ENCODE assay signal across 8 cellular contexts in the genomic region with DNA sequence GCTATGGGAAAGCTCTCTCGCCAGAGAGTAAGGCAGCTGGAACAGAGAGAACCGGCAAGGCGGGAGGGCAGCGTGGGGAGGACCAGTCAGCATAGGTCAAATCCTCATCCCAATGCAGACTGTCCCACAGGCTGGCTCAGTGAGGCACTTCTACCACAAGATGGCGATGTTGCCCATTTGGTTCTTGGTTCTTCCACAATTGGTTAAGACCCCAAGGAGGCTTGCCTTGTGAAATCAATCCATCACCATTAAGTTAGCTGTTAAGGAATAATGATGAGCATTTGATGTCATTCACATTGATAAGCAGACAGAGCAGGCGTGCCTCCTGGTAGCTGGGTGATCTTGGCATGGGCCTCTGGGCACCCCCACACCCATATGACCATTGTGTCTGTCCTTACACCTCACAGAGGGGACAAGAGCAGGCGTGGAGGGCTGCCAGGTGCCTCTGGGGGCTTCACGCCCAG. TPM values are rescaled to one million over a fixed set of nuclear protein-coding genes. Genes with fewer than 3 reads are reported as not detected.
DNase-seq lines count a peak whose midpoint lies in the region; ATAC-seq, FAIRE-seq and TF ChIP-seq lines count a peak whose summit lies in the region.

No MANE protein-coding gene starts in this region.

- H3K36me3 ChIP-seq in K562 (ENCODE audit: control insufficient read depth, insufficient read depth, low read length) (no peaks in the 10 kb centered on the region), iPS DF 6.9 (ENCODE audit: control insufficient read depth, insufficient read depth, low read length) (no peaks in the 10 kb centered on the region)

- H3K14ac ChIP-seq in H9 (ENCODE audit: insufficient read depth, low read length), result no peak overlapping the region

- H3K79me1 ChIP-seq in H9 (ENCODE audit: insufficient read depth, low read depth, low read length, poor library complexity, severe bottlenecking), result no peaks in the 10 kb centered on the region

- peaks cover 4 to 8% of the 10 kb centered on the region in 2 experiments for H3K4me1 Mint-ChIP-seq in H9

- H3K4me2 ChIP-seq in H9 (ENCODE audit: insufficient read depth, insufficient read length, low read length) (no peak overlapping the region), K562 (ENCODE audit: insufficient read depth, low read length) (no peak overlapping the region)

- H3K9me3 ChIP-seq in H9 (ENCODE audit: control insufficient read depth, low read depth, low read length), result no peaks in the 10 kb centered on the region
- no peaks in the 10 kb centered on the region for H3K9me3 ChIP-seq in K562 (replicated peaks; ENCODE audit: control insufficient read depth, insufficient read depth, low read depth, low read length)
- H3K9me3 ChIP-seq in iPS DF 6.9 (ENCODE audit: control insufficient read depth, insufficient read depth, low read length), result no peaks in the 10 kb centered on the region

- H2AFZ ChIP-seq in H9 (ENCODE audit: low read length) (no peak overlapping the region), K562 (ENCODE audit: low read depth, low read length) (no peak overlapping the region)

- no peak overlapping the region for H3K18ac ChIP-seq in H9 (ENCODE audit: insufficient read length, low read depth, low read length)

- no peak overlapping the region for H2BK20ac ChIP-seq in H9 (ENCODE audit: low read depth, low read length, poor library complexity, severe bottlenecking)

- TF ChIP-seq EP300 in K562 (IDR thresholded peaks at IDR 0.05; ENCODE audit: low read length), result no peak

- H3K4ac ChIP-seq in H9 (ENCODE audit: low read depth, low read length), result no peak overlapping the region

- no peak overlapping the region for H4K91ac ChIP-seq in H9 (ENCODE audit: insufficient read length, low read depth, low read length)

- no peak overlapping the region for H2BK15ac ChIP-seq in H9 (ENCODE audit: low read depth, low read length)

- H3K56ac ChIP-seq in H9 (ENCODE audit: insufficient read length, low read depth, low read length), result no peak overlapping the region

- H2BK5ac ChIP-seq in H9 (ENCODE audit: insufficient read length, low read length), result no peak overlapping the region

- peak; percentile 84 for FAIRE-seq in K562 (lab: Jason Lieb, UNC)

- no TSS peak for BruUV-seq in K562 (replicated peaks; lab: Mats Ljungman, UMichigan)

- no peak overlapping the region; a peak in 1 of 5 replicates for H3K4me3 Mint-ChIP-seq in H9

- peak overlapping the region in 1 of 3 experiments; percentile 88; a peak in 1 of 7 replicates for H3K27ac Mint-ChIP-seq in H9

- H4K5ac ChIP-seq in H9 (ENCODE audit: insufficient read length, low read depth, low read length), result no peak overlapping the region

- H3K9ac ChIP-seq in H9 (ENCODE audit: extremely low read depth, insufficient read length, low read length) (no peak overlapping the region), K562 (ENCODE audit: insufficient read depth in 1 of 2, low read depth in 2 of 2, low read length in 2 of 2) (no peak overlapping the region)

- no CpG with 5 or more reads among the region's 8 CpGs for WGBS in H9 (ENCODE audit: extremely low coverage, insufficient read length, low lambda C conversion rate)
- WGBS in K562 (ENCODE audit: insufficient coverage, low coverage, missing lambda C conversion rate), result 0% methylated on average over 8 of the region's 8 CpGs
- no CpG with 5 or more reads among the region's 8 CpGs for WGBS in iPS DF 6.9 (ENCODE audit: insufficient coverage, insufficient read length)

- H3K4me3 ChIP-seq in K562, result no peak overlapping the region
- H3K4me3 ChIP-seq in iPS DF 6.9 (ENCODE audit: low read length), result no peak overlapping the region

- no peak overlapping the region for H4K8ac ChIP-seq in H9 (replicated peaks; ENCODE audit: insufficient read length, low read depth, low read length)

- CTCF ChIA-PET in K562 (lab: Yijun Ruan, JAX; ENCODE audit: low intra/inter-chr PET ratio), result interaction anchor here (3.1 kb wide), 1 partner anchor 165 kb away, joined by 25 read pairs; the partner anchor contains the start of gene CST9

- intact Hi-C loops in K562 (cut with micrococcal nuclease), result loop anchor here (1.0 kb wide), 1 partner anchor 164 kb away; no protein-coding TSS in a partner anchor

- no peaks in the 10 kb centered on the region for H3K36me3 Mint-ChIP-seq in H9 (ENCODE audit: insufficient read depth in 1 of 3, low read depth in 3 of 3)

- H3K9me1 ChIP-seq in K562 (ENCODE audit: control insufficient read depth, insufficient read depth, low read length), result no peaks in the 10 kb centered on the region

- H2BK120ac ChIP-seq in H9 (ENCODE audit: low read depth, low read length, poor library complexity, severe bottlenecking), result no peak overlapping the region

- DNase-seq in ELR (ENCODE audit: low read depth), result peak; percentile 78
- DNase-seq in H9, result peak; percentile 92
- peak; percentile 48 for DNase-seq in NCI-H1092 treated with DMSO at 0.1 percent for 48 hours (lab: John Stamatoyannopoulos, UW)
- DNase-seq in T-helper 9 cell, result peak; percentile 37
- peak; percentile 69 to 77 (median 70) for DNase-seq in K562 (ENCODE audit: extremely low read depth in 1 of 4, low spot score in 3 of 4)
- DNase-seq in iPS DF 6.9 (ENCODE audit: low read depth, low spot score), result peak; percentile 89
- DNase-seq in smooth muscle cell of the brain vasculature (ENCODE audit: low read depth, low spot score), result peak; percentile 44
- DNase-seq in OCI-M2 (lab: John Stamatoyannopoulos, UW; ENCODE audit: unreplicated experiment), result no peak

- H3K79me2 ChIP-seq in H9 (ENCODE audit: insufficient read depth, low read length) (no peaks in the 10 kb centered on the region), K562 (ENCODE audit: control insufficient read depth, insufficient read depth, low read length) (no peaks in the 10 kb centered on the region)

- H4K20me1 ChIP-seq in H9 (ENCODE audit: control insufficient read depth, insufficient read depth, insufficient read length) (no peaks in the 10 kb centered on the region), K562 (replicated peaks; ENCODE audit: control insufficient read depth, insufficient read depth, low read length) (no peaks in the 10 kb centered on the region)

- no peak for TF ChIP-seq POLR2A in K562 (conservative IDR thresholded peaks at IDR 0.05)

- H3K27me3 ChIP-seq in H9 (ENCODE audit: insufficient read depth, low read length) (no peaks in the 10 kb centered on the region), K562 (ENCODE audit: control insufficient read depth in 2 of 2, insufficient read depth in 2 of 2, low read length in 2 of 2) (peaks cover 0 to 7% of the 10 kb centered on the region in 2 experiments; a peak in 1 of 5 replicates), iPS DF 6.9 (ENCODE audit: control insufficient read depth, insufficient read depth, low read length) (no peaks in the 10 kb centered on the region)

- H3K4me1 ChIP-seq in H9 (ENCODE audit: insufficient read depth, low read length) (no peaks in the 10 kb centered on the region), K562 (replicated peaks in 1 of 2; ENCODE audit: control insufficient read depth in 2 of 2, insufficient read depth in 2 of 2, low read length in 2 of 2) (0 out of 5 replicates have a peak, but pooled peaks cover 0 to under 1% of the 10 kb centered on the region in 2 experiments), iPS DF 6.9 (ENCODE audit: control insufficient read depth, insufficient read depth, low read length) (no peaks in the 10 kb centered on the region; the same call in 1 of the 2 replicates)

- H3T11ph ChIP-seq in H9 (ENCODE audit: low read length), result no peak overlapping the region

- TF ChIP-seq CTCF in H9 (conservative IDR thresholded peaks at IDR 0.05) (peak; percentile 95), K562 (IDR thresholded peaks at IDR 0.05 in 2 of 3, conservative IDR thresholded peaks at IDR 0.05 in 1 of 3; ENCODE audit: insufficient read depth in 2 of 3, low read depth in 1 of 3, low read length in 3 of 3) (peak; percentile 70 to 79 (median 77))

- H2BK12ac ChIP-seq in H9 (ENCODE audit: insufficient read length, low read depth, low read length), result no peak overlapping the region

- peak; percentile 90 for ATAC-seq in K562

- H3K9me3 Mint-ChIP-seq in H9, result no peaks in the 10 kb centered on the region

- in situ Hi-C loops in K562 (cut with MboI), result no loop called here

- H3K23ac ChIP-seq in H9 (ENCODE audit: insufficient read length, low read depth, low read length), result no peak overlapping the region

- no peaks in the 10 kb centered on the region; the same call in 1 of the 2 replicates for H3K27me3 Mint-ChIP-seq in H9 (ENCODE audit: low read depth)

- H2AK5ac ChIP-seq in H9 (ENCODE audit: insufficient read length, low read length), result no peak overlapping the region

- peak; percentile 57 to 75 for TF ChIP-seq RAD21 in K562 (CRISPR knock-in tag; conservative IDR thresholded peaks at IDR 0.05 in 1 of 2, IDR thresholded peaks at IDR 0.05 in 1 of 2)

- POLR2A ChIA-PET in K562 (lab: Yijun Ruan, JAX), result interaction anchor here (0.6 kb wide), 2 partner anchors 43 to 749 kb away, joined by 3 to 4 read pairs; no protein-coding TSS in a partner anchor

- H3K23me2 ChIP-seq in H9 (ENCODE audit: insufficient read length, low read depth, low read length, poor library complexity, severe bottlenecking), result no peaks in the 10 kb centered on the region

- H3K27ac ChIP-seq in H9 (ENCODE audit: insufficient read length, low read depth, low read length) (no peak overlapping the region), K562 (ENCODE audit: extremely low read depth, low read depth, low read length) (no peak overlapping the region), iPS DF 6.9 (ENCODE audit: low read length) (no peak overlapping the region)

RNA-seq across cellular contexts. Expression of gene CSTL1, which starts 2.4 kb away (rescaled TPM):
- total RNA-seq in H9 (2021) (not detected in 2 replicates), K562 (2014; rRNA removed) (not detected in 2 replicates), K562 (2014; rRNA removed; fragmentation: Illumina TruSeq; extraction: Trizol) (not detected in 2 replicates), K562 (2015; rRNA removed; fragmentation: Illumina TruSeq; extraction: Trizol) (not detected in 2 replicates), K562 (2021) (not detected in 2 replicates)
- not detected in 2 replicates for total RNA-seq in K562 (2011; cell fraction: chromatin; rRNA removed; ENCODE audit: low replicate concordance)
- total RNA-seq in K562 (2011; cell fraction: nucleolus; rRNA removed), result not detected in 2 replicates
- not detected in 2 replicates for total RNA-seq in K562 (2011; cell fraction: nucleoplasm; rRNA removed)
- polyA plus RNA-seq in K562 (2011; rRNA removed) (not detected in 2 replicates), K562 (2014; fragmentation: Illumina TruSeq; extraction: Trizol) (not detected in 2 replicates), K562 (2014; fragmentation: Nextera tagmentation; extraction: Ambion mirVana) (not detected), K562 (2014; rRNA removed) (not detected in 2 replicates)
- polyA plus RNA-seq in K562 (2011; cell fraction: cytosol; rRNA removed), result not detected in 2 replicates
- polyA plus RNA-seq in K562 (2011; cell fraction: nucleus; rRNA removed), result not detected in 2 replicates
- polyA plus RNA-seq in K562 (2012), result not detected in 2 replicates
- not detected in 2 replicates for polyA minus RNA-seq in K562 (2011; rRNA and poly(A)+ RNA removed)
- not detected in 2 replicates for polyA minus RNA-seq in K562 (2011; cell fraction: cytosol; rRNA and poly(A)+ RNA removed)
- polyA minus RNA-seq in K562 (2011; cell fraction: nucleus; rRNA and poly(A)+ RNA removed), result not detected in 2 replicates

RNA-seq across cellular contexts. Expression of gene CST11, which starts 10.8 kb away (rescaled TPM):
- total RNA-seq in H9 (2021) (not detected in 2 replicates), K562 (2014; rRNA removed) (not detected in 2 replicates), K562 (2014; rRNA removed; fragmentation: Illumina TruSeq; extraction: Trizol) (not detected in 2 replicates), K562 (2015; rRNA removed; fragmentation: Illumina TruSeq; extraction: Trizol) (not detected in 2 replicates), K562 (2021) (not detected in 2 replicates)
- not detected in 2 replicates for total RNA-seq in K562 (2011; cell fraction: chromatin; rRNA removed; ENCODE audit: low replicate concordance)
- total RNA-seq in K562 (2011; cell fraction: nucleolus; rRNA removed), result not detected in 2 replicates
- not detected in 2 replicates for total RNA-seq in K562 (2011; cell fraction: nucleoplasm; rRNA removed)
- polyA plus RNA-seq in K562 (2011; rRNA removed) (not detected in 2 replicates), K562 (2014; fragmentation: Illumina TruSeq; extraction: Trizol) (not detected in 2 replicates), K562 (2014; fragmentation: Nextera tagmentation; extraction: Ambion mirVana) (not detected), K562 (2014; rRNA removed) (not detected in 2 replicates)
- not detected in 2 replicates for polyA plus RNA-seq in K562 (2011; cell fraction: cytosol; rRNA removed)
- polyA plus RNA-seq in K562 (2011; cell fraction: nucleus; rRNA removed), result not detected in 2 replicates
- polyA plus RNA-seq in K562 (2012), result not detected in 2 replicates
- polyA minus RNA-seq in K562 (2011; rRNA and poly(A)+ RNA removed), result not detected in 2 replicates
- polyA minus RNA-seq in K562 (2011; cell fraction: cytosol; rRNA and poly(A)+ RNA removed), result not detected in 2 replicates
- polyA minus RNA-seq in K562 (2011; cell fraction: nucleus; rRNA and poly(A)+ RNA removed), result not detected in 2 replicates

RNA-seq across cellular contexts. Expression of gene NAPB, which starts 20.6 kb away (rescaled TPM):
- total RNA-seq in H9 (2021) (10.4 and 11.3 TPM in 2 replicates), K562 (2014; rRNA removed) (5.2 and 6.5 TPM in 2 replicates), K562 (2014; rRNA removed; fragmentation: Illumina TruSeq; extraction: Trizol) (5.9 and 6.9 TPM in 2 replicates), K562 (2015; rRNA removed; fragmentation: Illumina TruSeq; extraction: Trizol) (5.6 and 5.8 TPM in 2 replicates), K562 (2021) (4.5 and 5.0 TPM in 2 replicates)
- total RNA-seq in K562 (2011; cell fraction: chromatin; rRNA removed; ENCODE audit: low replicate concordance), result 20.6 and 70.0 TPM in 2 replicates
- 10.8 and 16.7 TPM in 2 replicates for total RNA-seq in K562 (2011; cell fraction: nucleolus; rRNA removed)
- 40.9 and 51.8 TPM in 2 replicates for total RNA-seq in K562 (2011; cell fraction: nucleoplasm; rRNA removed)
- polyA plus RNA-seq in K562 (2011; rRNA removed) (7.7 and 8.4 TPM in 2 replicates), K562 (2014; fragmentation: Illumina TruSeq; extraction: Trizol) (4.0 and 4.4 TPM in 2 replicates), K562 (2014; fragmentation: Nextera tagmentation; extraction: Ambion mirVana) (1 to 10 TPM; 1.4 to 2.3 TPM), K562 (2014; rRNA removed) (5.3 and 6.2 TPM in 2 replicates)
- polyA plus RNA-seq in K562 (2011; cell fraction: cytosol; rRNA removed), result 0.64 and 3.2 TPM in 2 replicates
- 14.5 and 19.0 TPM in 2 replicates for polyA plus RNA-seq in K562 (2011; cell fraction: nucleus; rRNA removed)
- 3.8 and 5.9 TPM in 2 replicates for polyA plus RNA-seq in K562 (2012)
- polyA minus RNA-seq in K562 (2011; rRNA and poly(A)+ RNA removed), result 10.3 and 10.6 TPM in 2 replicates
- 2.5 and 2.7 TPM in 2 replicates for polyA minus RNA-seq in K562 (2011; cell fraction: cytosol; rRNA and poly(A)+ RNA removed)
- 15.1 and 24.3 TPM in 2 replicates for polyA minus RNA-seq in K562 (2011; cell fraction: nucleus; rRNA and poly(A)+ RNA removed)

RNA-seq across cellular contexts. Expression of gene CST8, which starts 49.0 kb away (rescaled TPM):
- not detected in 2 replicates for total RNA-seq in H9 (2021)
- not detected in 2 replicates for total RNA-seq in K562 (2011; cell fraction: chromatin; rRNA removed; ENCODE audit: low replicate concordance)
- not detected in 2 replicates for total RNA-seq in K562 (2011; cell fraction: nucleolus; rRNA removed)
- total RNA-seq in K562 (2011; cell fraction: nucleoplasm; rRNA removed), result not detected in 2 replicates
- total RNA-seq in K562 (2014; rRNA removed), result not detected in 2 replicates
- total RNA-seq in K562 (2014; rRNA removed; fragmentation: Illumina TruSeq; extraction: Trizol), result not detected in 2 replicates
- not detected in 2 replicates for total RNA-seq in K562 (2015; rRNA removed; fragmentation: Illumina TruSeq; extraction: Trizol)
- total RNA-seq in K562 (2021), result not detected in 2 replicates
- polyA plus RNA-seq in K562 (2011; rRNA removed), result not detected in 2 replicates
- not detected in 2 replicates for polyA plus RNA-seq in K562 (2011; cell fraction: cytosol; rRNA removed)
- not detected in 2 replicates for polyA plus RNA-seq in K562 (2011; cell fraction: nucleus; rRNA removed)
- not detected in 2 replicates for polyA plus RNA-seq in K562 (2012)
- not detected in 2 replicates for polyA plus RNA-seq in K562 (2014; fragmentation: Illumina TruSeq; extraction: Trizol)
- not detected for polyA plus RNA-seq in K562 (2014; fragmentation: Nextera tagmentation; extraction: Ambion mirVana)
- not detected in 2 replicates for polyA plus RNA-seq in K562 (2014; rRNA removed)
- not detected in 2 replicates for polyA minus RNA-seq in K562 (2011; rRNA and poly(A)+ RNA removed)
- not detected in 2 replicates for polyA minus RNA-seq in K562 (2011; cell fraction: cytosol; rRNA and poly(A)+ RNA removed)
- not detected in 2 replicates for polyA minus RNA-seq in K562 (2011; cell fraction: nucleus; rRNA and poly(A)+ RNA removed)
